In the genomic region with DNA sequence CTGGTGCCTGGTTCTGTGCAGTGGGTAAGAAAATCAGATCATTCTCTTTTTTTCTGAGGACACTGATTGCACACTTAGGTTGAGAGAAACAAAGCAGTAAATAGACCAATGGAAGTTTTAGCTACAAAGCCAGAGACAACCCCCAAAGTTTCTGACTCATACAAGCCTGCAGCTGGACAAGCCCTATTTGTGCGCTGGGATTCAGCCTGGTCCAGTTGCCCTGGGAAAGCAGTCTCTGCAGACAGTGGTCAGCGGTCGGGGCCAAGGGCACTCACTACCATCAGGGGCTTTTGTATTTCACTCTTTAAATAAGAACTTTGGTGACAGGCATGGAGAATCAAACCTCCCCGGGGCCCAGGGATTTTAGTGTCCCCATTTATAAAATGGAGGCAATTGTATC, we compare ENCODE assay signal across 15 cellular contexts. TPM values are rescaled to one million over a fixed set of nuclear protein-coding genes. Genes with fewer than 3 reads are reported as not detected.
DNase-seq lines count a peak whose midpoint lies in the region; ATAC-seq, FAIRE-seq and TF ChIP-seq lines count a peak whose summit lies in the region.
"Had no signal": no experiment of that assay in that cellular context is flagged by ENCODE, and none has a peak within 500 bp of the region (broad histone marks: within the 10 kb centered on the region; RNA-seq: fewer than 3 reads in every experiment).

No MANE protein-coding gene starts in this region.

- H3K9me3 Mint-ChIP-seq in natural killer cell, result no peaks in the 10 kb centered on the region

- FAIRE-seq in pancreas (lab: Jason Lieb, UNC), result no peak
- FAIRE-seq: colon, frontal cortex, islet of Langerhans had no signal

- DNase-seq in GM03348 (ENCODE audit: low spot score), result peak; percentile 60
- peak in 5 of 7 donors; percentile 56 to 67 (median 61) for DNase-seq in adrenal gland
- peak; percentile 68 for DNase-seq in fibroblast of villous mesenchyme (ENCODE audit: low read depth)
- peak; percentile 30 for DNase-seq in skeletal muscle cell (ENCODE audit: low read depth)
- DNase-seq in NK-92 (lab: John Stamatoyannopoulos, UW; ENCODE audit: unreplicated experiment), result no peak
- DNase-seq in pancreas, result no peak
- DNase-seq in natural killer cell, result no peak
- DNase-seq: activated CD8-positive, alpha-beta memory T cell treated with anti-CD3 and anti-CD28 coated beads for 24 hours; activated naive CD4-positive, alpha-beta T cell; CD4-positive, CD25-positive, alpha-beta regulatory T cell; MM.1S had no signal

- H3K4me1 Mint-ChIP-seq in natural killer cell, result peaks cover 0 to 10% of the 10 kb centered on the region in 2 donors

- intact Hi-C loops in adrenal gland (cut with DNase I), result no loop called here
- intact Hi-C loops in pancreas (cut with DNase I), result no loop called here
- intact Hi-C loops in natural killer cell (cut with micrococcal nuclease), result loop anchor here (10.0 kb wide), 1 partner anchor 185 kb away; a partner anchor contains a TSS

- TF ChIP-seq CTCF in adrenal gland (IDR thresholded peaks at IDR 0.05) (no peak), fibroblast of villous mesenchyme (IDR thresholded peaks at IDR 0.05; ENCODE audit: insufficient read depth, low read depth, low read length) (no peak), pancreas (IDR thresholded peaks at IDR 0.05) (no peak), natural killer cell (IDR thresholded peaks at IDR 0.05) (no peak)

- 24 to 74% (median 43%) methylated on average over 4 of the region's 4 CpGs for WGBS in adrenal gland, 4 donors
- WGBS in pancreas, 2 donors, result 87 to 97% methylated on average over 4 of the region's 4 CpGs

- H3K9me3 ChIP-seq in adrenal gland (replicated peaks in 1 of 3) (no peaks in the 10 kb centered on the region), pancreas (no peaks in the 10 kb centered on the region)

- no peaks in the 10 kb centered on the region for H3K27me3 ChIP-seq in adrenal gland
- H3K27me3 ChIP-seq in pancreas, result no peaks in the 10 kb centered on the region

- no peaks in the 10 kb centered on the region for H3K36me3 ChIP-seq in adrenal gland (replicated peaks in 1 of 2)
- no peaks in the 10 kb centered on the region for H3K36me3 ChIP-seq in pancreas

- H3K4me3 ChIP-seq in adrenal gland, result no peak overlapping the region
- H3K4me3 ChIP-seq in fibroblast of villous mesenchyme (ENCODE audit: low read depth, low read length), result no peak overlapping the region
- H3K4me3 ChIP-seq in skeletal muscle cell (ENCODE audit: low read depth, low read length), result no peak overlapping the region
- no peak overlapping the region for H3K4me3 ChIP-seq in pancreas

- H3K27me3 Mint-ChIP-seq in natural killer cell (ENCODE audit: low read depth in 2 of 2), result peaks cover 13 to 21% of the 10 kb centered on the region in 2 donors

- no peak overlapping the region for H3K4me3 Mint-ChIP-seq in natural killer cell
- H3K4me3 Mint-ChIP-seq: CD4-positive, CD25-positive, alpha-beta regulatory T cell had no signal

- H3K27ac ChIP-seq in adrenal gland (peak overlapping the region in 2 of 5 donors; percentile 14 to 50), pancreas (no peak overlapping the region)

- H3K36me3 Mint-ChIP-seq in natural killer cell, result no peaks in the 10 kb centered on the region
- H3K36me3 Mint-ChIP-seq: CD4-positive, CD25-positive, alpha-beta regulatory T cell had no signal

- ATAC-seq in HG02642 (IDR thresholded peaks at IDR 0.05; ENCODE audit: poor library complexity, unreplicated experiment), result no peak
- no peak for ATAC-seq in pancreas
- ATAC-seq in natural killer cell, result no peak

- TF ChIP-seq POLR2A in adrenal gland (IDR thresholded peaks at IDR 0.05), result peak in 1 of 2 donors; percentile 36

- H3K27ac Mint-ChIP-seq in natural killer cell, result no peak overlapping the region
- H3K27ac Mint-ChIP-seq: CD4-positive, CD25-positive, alpha-beta regulatory T cell had no signal

- peaks cover 5 to 12% of the 10 kb centered on the region in 2 donors for H3K4me1 ChIP-seq in adrenal gland (replicated peaks in 1 of 2)
- H3K4me1 ChIP-seq in pancreas, result peaks cover 0 to 22% (median 8%) of the 10 kb centered on the region in 3 donors

RNA-seq across cellular contexts. Expression of a gene that starts 6.0 kb away (rescaled TPM):
- total RNA-seq in adrenal gland (10 to 100 TPM in 1 of 8 donors, 1 to 10 TPM in 7; 1.7 to 10.2 (median 5.1) TPM), fibroblast of villous mesenchyme (under 0.01 TPM in 1 of 2 replicates, not detected in the other), pancreas (under 1 TPM; 0.12 to 0.75 (median 0.47) TPM), natural killer cell (under 1 TPM in 2 of 3 donors, not detected in 1; 0.14 to 0.21 TPM)
- polyA plus RNA-seq in adrenal gland (1 to 10 TPM; 4.9 to 9.3 (median 5.3) TPM), pancreas (1 to 10 TPM in 1 of 2 donors, under 1 TPM in 1; 0.34 to 1.8 TPM)
- total RNA-seq: CD4-positive, CD25-positive, alpha-beta regulatory T cell had no signal
- polyA plus RNA-seq: CD4-positive, CD25-positive, alpha-beta regulatory T cell had no signal

Comparison
In these comparisons a context has a peak if more than half of its experiments do, and no peak if none do; other contexts are left out.
1. DNase-seq: peak in GM03348 (single experiment), adrenal gland (5 of 7), fibroblast of villous mesenchyme (single experiment) and skeletal muscle cell (single experiment); none in NK-92 (single experiment), pancreas (0 of 6) and natural killer cell (single experiment).